Comparison of ENCODE assay signal across 1 cellular context in genomic region chr4:87067120-87067885, GRCh38.
TF ChIP-seq lines count a peak whose summit lies in the region.

No MANE protein-coding gene starts in this region.

TF ChIP-seq in HEK293, 187 proteins besides CTCF, POLR2A, EP300 and RAD21 (continued from another document):
- TF ChIP-seq, protein P1, sequence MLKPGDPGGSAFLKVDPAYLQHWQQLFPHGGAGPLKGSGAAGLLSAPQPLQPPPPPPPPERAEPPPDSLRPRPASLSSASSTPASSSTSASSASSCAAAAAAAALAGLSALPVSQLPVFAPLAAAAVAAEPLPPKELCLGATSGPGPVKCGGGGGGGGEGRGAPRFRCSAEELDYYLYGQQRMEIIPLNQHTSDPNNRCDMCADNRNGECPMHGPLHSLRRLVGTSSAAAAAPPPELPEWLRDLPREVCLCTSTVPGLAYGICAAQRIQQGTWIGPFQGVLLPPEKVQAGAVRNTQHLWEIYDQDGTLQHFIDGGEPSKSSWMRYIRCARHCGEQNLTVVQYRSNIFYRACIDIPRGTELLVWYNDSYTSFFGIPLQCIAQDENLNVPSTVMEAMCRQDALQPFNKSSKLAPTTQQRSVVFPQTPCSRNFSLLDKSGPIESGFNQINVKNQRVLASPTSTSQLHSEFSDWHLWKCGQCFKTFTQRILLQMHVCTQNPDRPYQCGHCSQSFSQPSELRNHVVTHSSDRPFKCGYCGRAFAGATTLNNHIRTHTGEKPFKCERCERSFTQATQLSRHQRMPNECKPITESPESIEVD (tag by site-specific recombination; IDR thresholded peaks at IDR 0.05) = peak; percentile 62; the same call in 1 of the 2 replicates
- TF ChIP-seq ZNF585B (tag by site-specific recombination; IDR thresholded peaks at IDR 0.05) (no peak), WT1 (tag by site-specific recombination; IDR thresholded peaks at IDR 0.05) (no peak), HOXD13 (CRISPR knock-in tag; IDR thresholded peaks at IDR 0.05; ENCODE audit: borderline replicate concordance) (no peak), GLI4 (tag by site-specific recombination; IDR thresholded peaks at IDR 0.05) (no peak), ZNF777 (tag by site-specific recombination; IDR thresholded peaks at IDR 0.05; ENCODE audit: borderline replicate concordance) (no peak), ZNF664 (tag by site-specific recombination; IDR thresholded peaks at IDR 0.05) (0 out of 2 replicates have a peak, but pooled peaks have one; percentile 35), ZNF600 (tag by site-specific recombination; IDR thresholded peaks at IDR 0.05) (peak; percentile 81)
